16 cellular contexts compared by ENCODE assay signal in genomic region chr13:98275711-98276171, GRCh38.
DNase-seq lines count a peak whose midpoint lies in the region; ATAC-seq, FAIRE-seq and TF ChIP-seq lines count a peak whose summit lies in the region.
"Had no signal": no experiment of that assay in that cellular context is flagged by ENCODE, and none has a peak within 500 bp of the region (broad histone marks: within the 10 kb centered on the region; RNA-seq: fewer than 3 reads in every experiment).

No MANE protein-coding gene starts in this region.

- H3K36me3 ChIP-seq in SJSA1: peaks cover 3% of the 10 kb centered on the region; the same call in 1 of the 2 replicates
- H3K36me3 ChIP-seq in iPS-20b (ENCODE audit: insufficient read depth, low read depth, low read length): no peaks in the 10 kb centered on the region
- H3K36me3 ChIP-seq in pancreas: no peaks in the 10 kb centered on the region
- H3K36me3 ChIP-seq in CD4-positive, alpha-beta memory T cell (ENCODE audit: insufficient read depth, low read length): no peaks in the 10 kb centered on the region
- H3K36me3 ChIP-seq: BLaER1, heart right ventricle had no signal

- H3K4me1 ChIP-seq in SJSA1 (replicated peaks): peaks cover 50% of the 10 kb centered on the region
- H3K4me1 ChIP-seq in iPS-20b (ENCODE audit: insufficient read depth, low read length): peaks cover 43% of the 10 kb centered on the region
- peaks cover 18 to 31% (median 18%) of the 10 kb centered on the region in 3 donors for H3K4me1 ChIP-seq in pancreas
- no peaks in the 10 kb centered on the region for H3K4me1 ChIP-seq in CD4-positive, alpha-beta memory T cell (ENCODE audit: insufficient read depth, low read length)

- peak overlapping the region; percentile 31; the same call in 1 of the 2 replicates for H3K27ac ChIP-seq in SJSA1
- H3K27ac ChIP-seq in iPS-20b (ENCODE audit: low read length): no peak overlapping the region
- no peak overlapping the region for H3K27ac ChIP-seq in pancreas
- H3K27ac ChIP-seq in CD4-positive, alpha-beta memory T cell (ENCODE audit: low read depth, low read length): no peak overlapping the region
- H3K27ac ChIP-seq: BLaER1, heart right ventricle had no signal

- H3K9me3 Mint-ChIP-seq in CD4-positive, alpha-beta memory T cell: no peaks in the 10 kb centered on the region
- H3K9me3 Mint-ChIP-seq: dendritic cell treated with granulocyte-macrophage colony-stimulating factor and Interleukin-4, amounts not matched to agents 40 ng/mL and 50 ng/mL, for 4 days had no signal

- peak; percentile 43 for DNase-seq in ELF-1 (ENCODE audit: low read depth, low spot score)
- DNase-seq in SJSA1 (ENCODE audit: low read depth in 1 of 2, low spot score in 2 of 2): no peak
- no peak for DNase-seq in pancreas
- no peak for DNase-seq in NCI-H510A treated with DMSO at 0.1 percent for 48 hours (lab: John Stamatoyannopoulos, UW)
- DNase-seq in CD4-positive, alpha-beta memory T cell: no peak
- DNase-seq: activated CD8-positive, alpha-beta memory T cell treated with anti-CD3 and anti-CD28 coated beads, Interleukin-2, amount 50 U/mL, for 48 hours; activated naive CD4-positive, alpha-beta T cell treated with Interleukin-2 at 50 U/mL for 16 hours; heart right ventricle; kidney glomerular epithelial cell; substantia nigra had no signal

- intact Hi-C loops in pancreas (cut with DNase I): no loop called here
- intact Hi-C loops in CD4-positive, alpha-beta memory T cell (cut with micrococcal nuclease): no loop called here

- no peaks in the 10 kb centered on the region for H3K36me3 Mint-ChIP-seq in CD4-positive, alpha-beta memory T cell

- TF ChIP-seq CTCF in pancreas (IDR thresholded peaks at IDR 0.05): no peak

- ATAC-seq in pancreas (peak in 3 of 4 donors; percentile 30 to 35 (median 33)), GM19467 (IDR thresholded peaks at IDR 0.05; ENCODE audit: unreplicated experiment) (no peak)
- ATAC-seq: esophagus mucosa, heart right ventricle, Right ventricle myocardium inferior had no signal

- CTCF ChIA-PET in CD4-positive, alpha-beta memory T cell (lab: Charles Lee; ENCODE audit: partially characterized antibody): no interaction called here

- no peak overlapping the region for H3K4me3 Mint-ChIP-seq in CD4-positive, alpha-beta memory T cell
- H3K4me3 Mint-ChIP-seq: dendritic cell treated with granulocyte-macrophage colony-stimulating factor and Interleukin-4, amounts not matched to agents 40 ng/mL and 50 ng/mL, for 4 days had no signal

- H3K9me3 ChIP-seq in SJSA1 (replicated peaks): no peaks in the 10 kb centered on the region
- H3K9me3 ChIP-seq in iPS-20b (ENCODE audit: insufficient read depth, low read depth, low read length): no peaks in the 10 kb centered on the region
- no peaks in the 10 kb centered on the region for H3K9me3 ChIP-seq in pancreas
- H3K9me3 ChIP-seq in CD4-positive, alpha-beta memory T cell (ENCODE audit: control insufficient read depth in 1 of 2, low read length in 2 of 2): no peaks in the 10 kb centered on the region
- H3K9me3 ChIP-seq: BLaER1, heart right ventricle had no signal

- H3K4me1 Mint-ChIP-seq in CD4-positive, alpha-beta memory T cell: peaks cover 0 to 2% (median 0%) of the 10 kb centered on the region in 4 donors

- 78 to 85% methylated on average over 2 of the region's 2 CpGs for WGBS in pancreas, 2 donors

- FAIRE-seq in pancreas (lab: Jason Lieb, UNC): no peak

- H3K4me3 ChIP-seq in SJSA1 (no peak overlapping the region), iPS-20b (ENCODE audit: low read length) (no peak overlapping the region), pancreas (no peak overlapping the region)
- no peak overlapping the region for H3K4me3 ChIP-seq in CD4-positive, alpha-beta memory T cell (ENCODE audit: low read length in 2 of 2)
- H3K4me3 ChIP-seq: BLaER1, heart right ventricle had no signal

- no peaks in the 10 kb centered on the region for H3K27me3 ChIP-seq in SJSA1 (replicated peaks)
- H3K27me3 ChIP-seq in iPS-20b (ENCODE audit: insufficient read depth, low read length): no peaks in the 10 kb centered on the region
- no peaks in the 10 kb centered on the region for H3K27me3 ChIP-seq in pancreas
- no peaks in the 10 kb centered on the region for H3K27me3 ChIP-seq in CD4-positive, alpha-beta memory T cell (ENCODE audit: insufficient read depth, low read length)
- H3K27me3 ChIP-seq: BLaER1, heart right ventricle had no signal

- POLR2A ChIA-PET in CD4-positive, alpha-beta memory T cell (lab: Charles Lee; ENCODE audit: partially characterized antibody): no interaction called here

- no peak overlapping the region for H3K27ac Mint-ChIP-seq in CD4-positive, alpha-beta memory T cell
- H3K27ac Mint-ChIP-seq: dendritic cell treated with granulocyte-macrophage colony-stimulating factor and Interleukin-4, amounts not matched to agents 40 ng/mL and 50 ng/mL, for 4 days had no signal

- 0 out of 2 replicates have a peak overlapping the region, but pooled peaks have one; percentile 42 for H3K9ac ChIP-seq in iPS-20b (ENCODE audit: low read depth, low read length)
- H3K9ac ChIP-seq: BLaER1 had no signal

- peaks cover 12 to 14% of the 10 kb centered on the region in 2 donors for H3K27me3 Mint-ChIP-seq in CD4-positive, alpha-beta memory T cell
- H3K27me3 Mint-ChIP-seq: dendritic cell treated with granulocyte-macrophage colony-stimulating factor and Interleukin-4, amounts not matched to agents 40 ng/mL and 50 ng/mL, for 4 days had no signal
